21 cellular contexts compared by ENCODE assay signal in genomic region chr6:104613416-104614001, GRCh38.
DNase-seq lines count a peak whose midpoint lies in the region; FAIRE-seq and TF ChIP-seq lines count a peak whose summit lies in the region.
"Had no signal": no experiment of that assay in that cellular context is flagged by ENCODE, and none has a peak within 500 bp of the region (broad histone marks: within the 10 kb centered on the region; RNA-seq: fewer than 3 reads in every experiment).

No MANE protein-coding gene starts in this region.

- peaks cover 3 to 5% of the 10 kb centered on the region in 2 donors for H3K27me3 Mint-ChIP-seq in CD4-positive, alpha-beta memory T cell

- H3K9me3 ChIP-seq in mesodermal cell (ENCODE audit: control insufficient read depth, low read length) = no peaks in the 10 kb centered on the region
- H3K9me3 ChIP-seq in tibial nerve = no peaks in the 10 kb centered on the region
- H3K9me3 ChIP-seq in CD4-positive, alpha-beta memory T cell (ENCODE audit: control insufficient read depth in 1 of 2, low read length in 2 of 2) = no peaks in the 10 kb centered on the region
- H3K9me3 ChIP-seq in uterus = no peaks in the 10 kb centered on the region
- H3K9me3 ChIP-seq: A549, tibial artery had no signal

- no peak for TF ChIP-seq POLR2A in tibial nerve (IDR thresholded peaks at IDR 0.05)
- no peak for TF ChIP-seq POLR2A in uterus (IDR thresholded peaks at IDR 0.05)

- WGBS in mesodermal cell (ENCODE audit: insufficient coverage in 2 of 2), 2 experiments = 65 to 71% methylated on average over 2 of the region's 4 CpGs
- 46 to 49% methylated on average over 4 of the region's 4 CpGs for WGBS in tibial nerve, 2 donors

- intact Hi-C loops in CD4-positive, alpha-beta memory T cell (cut with micrococcal nuclease) = no loop called here
- intact Hi-C loops in uterus (cut with DNase I; ENCODE audit: low total_unique reads) = no loop called here

- no peak overlapping the region for H2AFZ ChIP-seq in ACC112 (ENCODE audit: low read length, unreplicated experiment)

- POLR2A ChIA-PET in CD4-positive, alpha-beta memory T cell (lab: Charles Lee; ENCODE audit: partially characterized antibody) = no interaction called here

- H3K4me1 ChIP-seq in ACC112 (ENCODE audit: control insufficient read depth, insufficient read depth, low read length, unreplicated experiment) = peaks cover 7% of the 10 kb centered on the region
- H3K4me1 ChIP-seq in mesodermal cell (ENCODE audit: control insufficient read depth, insufficient read depth, low read length, poor library complexity, severe bottlenecking) = peaks cover 9% of the 10 kb centered on the region
- peaks cover 0 to 6% (median 0%) of the 10 kb centered on the region in 4 donors for H3K4me1 ChIP-seq in tibial nerve
- no peaks in the 10 kb centered on the region for H3K4me1 ChIP-seq in CD4-positive, alpha-beta memory T cell (ENCODE audit: insufficient read depth, low read length)
- H3K4me1 ChIP-seq in uterus = peaks cover 0 to 4% of the 10 kb centered on the region in 2 donors
- H3K4me1 ChIP-seq: A549 had no signal

- H3K9me3 Mint-ChIP-seq in CD4-positive, alpha-beta memory T cell = peaks cover 0 to 2% (median 0%) of the 10 kb centered on the region in 8 donors
- H3K9me3 Mint-ChIP-seq: activated CD8-positive, alpha-beta T cell treated with anti-CD3 and anti-CD28 coated beads for 36 hours; activated naive CD8-positive, alpha-beta T cell treated with anti-CD3 and anti-CD28 coated beads, Interleukin-2, amount 50 U/mL, for 24 hours; stimulated activated effector memory CD8-positive, alpha-beta T cell treated with anti-CD3 and anti-CD28 coated beads, Interleukin-12 subunit alpha, Interleukin-12 subunit beta, amount 100 ng/mL, for 72 hours had no signal

- DNase-seq in HTR-8/SVneo (ENCODE audit: insufficient read length, low spot score) (peak; percentile 5), cerebellar cortex (ENCODE audit: low spot score) (peak; percentile 89), tibial nerve (ENCODE audit: low spot score in 2 of 2) (no peak), uterus (no peak)
- no peak for DNase-seq in activated CD4-positive, CD25-positive, alpha-beta regulatory T cell treated with anti-CD3 and anti-CD28 coated beads, Interleukin-2, amount 50 U/mL, for 72 hours
- no peak for DNase-seq in CD4-positive, alpha-beta memory T cell
- DNase-seq: activated CD8-positive, alpha-beta T cell treated with anti-CD3 and anti-CD28 coated beads for 36 hours; activated naive CD8-positive, alpha-beta T cell treated with anti-CD3 and anti-CD28 coated beads, Interleukin-2, amount 50 U/mL, for 24 hours; glutamatergic neuron; NCI-H187; NCI-H524 treated with DMSO at 0.1 percent for 48 hours; tibial artery had no signal

- no peaks in the 10 kb centered on the region for H3K36me3 Mint-ChIP-seq in CD4-positive, alpha-beta memory T cell
- H3K36me3 Mint-ChIP-seq: stimulated activated effector memory CD8-positive, alpha-beta T cell treated with anti-CD3 and anti-CD28 coated beads, Interleukin-12 subunit alpha, Interleukin-12 subunit beta, amount 100 ng/mL, for 72 hours had no signal

- FAIRE-seq in HTR-8/SVneo (lab: Jason Lieb, UNC) = no peak
- FAIRE-seq: A549, colon, GM18507, islet of Langerhans had no signal

- no peak overlapping the region for H3K4me3 Mint-ChIP-seq in CD4-positive, alpha-beta memory T cell
- H3K4me3 Mint-ChIP-seq: activated CD8-positive, alpha-beta T cell treated with anti-CD3 and anti-CD28 coated beads for 36 hours; activated naive CD8-positive, alpha-beta T cell treated with anti-CD3 and anti-CD28 coated beads, Interleukin-2, amount 50 U/mL, for 24 hours; stimulated activated effector memory CD8-positive, alpha-beta T cell treated with anti-CD3 and anti-CD28 coated beads, Interleukin-12 subunit alpha, Interleukin-12 subunit beta, amount 100 ng/mL, for 72 hours had no signal

- H3K27ac ChIP-seq in ACC112 (ENCODE audit: low read depth, low read length) (no peak overlapping the region), mesodermal cell (ENCODE audit: low read depth, low read length, severe bottlenecking) (peak overlapping the region; percentile 84), tibial nerve (no peak overlapping the region), uterus (no peak overlapping the region)
- H3K27ac ChIP-seq in CD4-positive, alpha-beta memory T cell (ENCODE audit: low read depth, low read length) = no peak overlapping the region
- H3K27ac ChIP-seq: A549, epithelial cell of prostate, skin epidermis, tibial artery had no signal

- H3K27ac Mint-ChIP-seq in CD4-positive, alpha-beta memory T cell = no peak overlapping the region
- H3K27ac Mint-ChIP-seq: activated CD8-positive, alpha-beta T cell treated with anti-CD3 and anti-CD28 coated beads for 36 hours; activated naive CD8-positive, alpha-beta T cell treated with anti-CD3 and anti-CD28 coated beads, Interleukin-2, amount 50 U/mL, for 24 hours; stimulated activated effector memory CD8-positive, alpha-beta T cell treated with anti-CD3 and anti-CD28 coated beads, Interleukin-12 subunit alpha, Interleukin-12 subunit beta, amount 100 ng/mL, for 72 hours had no signal

- no peaks in the 10 kb centered on the region for H3K36me3 ChIP-seq in ACC112 (ENCODE audit: insufficient read depth, low read length)
- H3K36me3 ChIP-seq in mesodermal cell (ENCODE audit: control insufficient read depth, insufficient read depth, low read length) = no peaks in the 10 kb centered on the region
- no peaks in the 10 kb centered on the region for H3K36me3 ChIP-seq in tibial nerve
- no peaks in the 10 kb centered on the region for H3K36me3 ChIP-seq in CD4-positive, alpha-beta memory T cell (ENCODE audit: insufficient read depth, low read length)
- no peaks in the 10 kb centered on the region for H3K36me3 ChIP-seq in uterus
- H3K36me3 ChIP-seq: tibial artery had no signal

- peaks cover 0 to 3% (median under 1%) of the 10 kb centered on the region in 4 donors for H3K4me1 Mint-ChIP-seq in CD4-positive, alpha-beta memory T cell
- H3K4me1 Mint-ChIP-seq: activated naive CD8-positive, alpha-beta T cell treated with anti-CD3 and anti-CD28 coated beads, Interleukin-2, amount 50 U/mL, for 24 hours; stimulated activated effector memory CD8-positive, alpha-beta T cell treated with anti-CD3 and anti-CD28 coated beads, Interleukin-12 subunit alpha, Interleukin-12 subunit beta, amount 100 ng/mL, for 72 hours had no signal

- no peaks in the 10 kb centered on the region for H3K27me3 ChIP-seq in ACC112 (ENCODE audit: insufficient read depth, low read length)
- no peaks in the 10 kb centered on the region for H3K27me3 ChIP-seq in tibial nerve
- no peaks in the 10 kb centered on the region for H3K27me3 ChIP-seq in CD4-positive, alpha-beta memory T cell (ENCODE audit: insufficient read depth, low read length)
- H3K27me3 ChIP-seq in uterus = no peaks in the 10 kb centered on the region
- H3K27me3 ChIP-seq: tibial artery had no signal

- TF ChIP-seq CTCF in tibial nerve (IDR thresholded peaks at IDR 0.05) (no peak), uterus (IDR thresholded peaks at IDR 0.05) (no peak)

- CTCF ChIA-PET in CD4-positive, alpha-beta memory T cell (lab: Charles Lee; ENCODE audit: partially characterized antibody) = no interaction called here

- no peaks in the 10 kb centered on the region for H3K79me2 ChIP-seq in ACC112 (ENCODE audit: control insufficient read depth, insufficient read depth, low read length, unreplicated experiment)

- peak overlapping the region; percentile 57 for H3K4me3 ChIP-seq in ACC112 (ENCODE audit: low read depth, low read length)
- H3K4me3 ChIP-seq in mesodermal cell (ENCODE audit: extremely low read depth, insufficient read depth, low read length, poor library complexity, severe bottlenecking) = no peak overlapping the region
- no peak overlapping the region for H3K4me3 ChIP-seq in tibial nerve
- no peak overlapping the region for H3K4me3 ChIP-seq in CD4-positive, alpha-beta memory T cell (ENCODE audit: low read length in 2 of 2)
- H3K4me3 ChIP-seq in uterus = no peak overlapping the region
- H3K4me3 ChIP-seq: A549, skin epidermis, tibial artery had no signal

- TF ChIP-seq EP300 in tibial nerve (IDR thresholded peaks at IDR 0.05) = no peak

Comparison
In these comparisons a context has a peak if more than half of its experiments do, and no peak if none do; other contexts are left out.
1. DNase-seq: peak in HTR-8/SVneo (single experiment) and cerebellar cortex (single experiment); none in tibial nerve (0 of 2), activated CD4-positive, CD25-positive, alpha-beta regulatory T cell treated with anti-CD3 and anti-CD28 coated beads, Interleukin-2, amount 50 U/mL, for 72 hours (single experiment), CD4-positive, alpha-beta memory T cell (0 of 5) and uterus (0 of 2).